In the genomic region with DNA sequence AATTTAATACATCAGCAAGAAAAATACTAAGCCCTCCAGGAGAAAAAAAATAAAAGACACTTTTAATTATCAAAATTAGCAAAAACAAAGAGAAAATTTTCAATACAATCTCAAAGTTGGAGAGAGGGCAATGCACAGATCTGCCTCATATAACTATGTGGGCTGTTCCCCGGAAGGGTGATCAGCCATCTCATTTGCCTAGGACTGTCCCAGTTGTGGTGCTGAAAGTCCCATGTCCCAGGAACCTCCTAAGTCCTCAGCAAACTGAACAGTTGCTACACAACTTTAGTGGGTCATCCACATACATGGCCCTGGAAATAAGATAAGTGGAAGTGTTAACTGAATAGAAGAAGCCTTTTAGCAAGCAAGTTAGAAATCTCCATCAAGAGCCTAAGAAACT, we compare ENCODE assay signal across 32 cellular contexts.
"Had no signal": no experiment of that assay in that cellular context is flagged by ENCODE, and none has a peak within 500 bp of the region (broad histone marks: within the 10 kb centered on the region; RNA-seq: fewer than 3 reads in every experiment).

No MANE protein-coding gene starts in this region.

- H3K4me1 Mint-ChIP-seq: activated B cell treated with CpG ODN at 0.5 μM for 24 hours; activated CD4-positive, alpha-beta T cell treated with anti-CD3 and anti-CD28 coated beads, Interleukin-2, amount 10 ng/mL, durations not matched to agents 24 days and 14 days; activated naive CD8-positive, alpha-beta T cell treated with anti-CD3 and anti-CD28 coated beads for 36 hours; activated T-helper 17 cell treated with anti-CD3 and anti-CD28 coated beads, Interleukin-2, amount 50 U/mL, for 72 hours had no signal

- H3K27ac ChIP-seq: adrenal gland, body of pancreas, brain microvascular endothelial cell, breast epithelium, VCaP had no signal

- H3K9me3 ChIP-seq: adrenal gland, body of pancreas, breast epithelium had no signal

- H3K27ac Mint-ChIP-seq: activated B cell treated with CpG ODN at 0.5 μM for 24 hours; activated CD4-positive, alpha-beta memory T cell treated with anti-CD3 and anti-CD28 coated beads for 36 hours; activated CD4-positive, alpha-beta T cell treated with anti-CD3 and anti-CD28 coated beads, Interleukin-2, amount 10 ng/mL, durations not matched to agents 24 days and 14 days; activated CD8-positive, alpha-beta T cell treated with anti-CD3 and anti-CD28 coated beads for 36 hours; activated naive CD4-positive, alpha-beta T cell treated with anti-CD3 and anti-CD28 coated beads for 36 hours; activated naive CD4-positive, alpha-beta T cell treated with anti-CD3 and anti-CD28 coated beads, Interleukin-2, amount 50 U/mL, for 72 hours; activated naive CD8-positive, alpha-beta T cell treated with anti-CD3 and anti-CD28 coated beads for 36 hours; activated T-cell treated with anti-CD3 and anti-CD28 coated beads, Interleukin-2, amount 50 U/mL, for 72 hours; activated T-helper 1 cell treated with anti-CD3 and anti-CD28 coated beads, Interleukin-12 subunit alpha, Interleukin-12 subunit beta, Interleukin-2, Interleukin-4 antibody, amounts not matched to agents 30 ng/mL and 10 ng/mL and 1 ng/mL, durations not matched to agents 14 hours and 24 hours and 36 hours; activated T-helper 17 cell treated with anti-CD3 and anti-CD28 coated beads, Interleukin-2, amount 50 U/mL, for 72 hours; T-helper 2 cell treated with Interferon-gamma antibody and Interleukin-4, amounts not matched to agents 5 μg/mL and 100 μg/mL, for 36 hours had no signal

- H3K27me3 ChIP-seq: adrenal gland, body of pancreas, brain microvascular endothelial cell, breast epithelium had no signal

- ATAC-seq: activated CD8-positive, alpha-beta T cell treated with anti-CD3 and anti-CD28 coated beads for 36 hours; activated naive CD4-positive, alpha-beta T cell treated with anti-CD3 and anti-CD28 coated beads, Interleukin-2, amount 50 U/mL, for 72 hours; activated T-cell treated with anti-CD3 and anti-CD28 coated beads, Interleukin-2, amount 50 U/mL, for 4 hours; activated T-cell treated with anti-CD3 and anti-CD28 coated beads, Interleukin-2, amount 50 U/mL, for 72 hours; activated T-helper 17 cell treated with anti-CD3 and anti-CD28 coated beads, Interleukin-2, amount 50 U/mL, for 72 hours; body of pancreas had no signal

- H3K4me3 ChIP-seq: adrenal gland, body of pancreas, breast epithelium had no signal

- H3K36me3 ChIP-seq: adrenal gland, brain microvascular endothelial cell, breast epithelium had no signal

- H3K4me3 Mint-ChIP-seq: activated B cell treated with CpG ODN at 0.5 μM for 24 hours; activated CD4-positive, alpha-beta memory T cell treated with anti-CD3 and anti-CD28 coated beads for 36 hours; activated CD4-positive, alpha-beta T cell treated with anti-CD3 and anti-CD28 coated beads, Interleukin-2, amount 10 ng/mL, durations not matched to agents 24 days and 14 days; activated CD8-positive, alpha-beta T cell treated with anti-CD3 and anti-CD28 coated beads for 36 hours; activated naive CD4-positive, alpha-beta T cell treated with anti-CD3 and anti-CD28 coated beads for 36 hours; activated naive CD8-positive, alpha-beta T cell treated with anti-CD3 and anti-CD28 coated beads for 36 hours; activated T-cell treated with anti-CD3 and anti-CD28 coated beads, Interleukin-2, amount 50 U/mL, for 4 hours; activated T-cell treated with anti-CD3 and anti-CD28 coated beads, Interleukin-2, amount 50 U/mL, for 72 hours; activated T-helper 1 cell treated with anti-CD3 and anti-CD28 coated beads, Interleukin-12 subunit alpha, Interleukin-12 subunit beta, Interleukin-2, Interleukin-4 antibody, amounts not matched to agents 30 ng/mL and 10 ng/mL and 1 ng/mL, durations not matched to agents 14 hours and 24 hours and 36 hours; activated T-helper 17 cell treated with anti-CD3 and anti-CD28 coated beads, Interleukin-2, amount 50 U/mL, for 72 hours; T-helper 2 cell treated with Interferon-gamma antibody and Interleukin-4, amounts not matched to agents 5 μg/mL and 100 μg/mL, for 36 hours had no signal

- H3K27me3 Mint-ChIP-seq: activated B cell treated with CpG ODN at 0.5 μM for 24 hours; activated CD4-positive, alpha-beta memory T cell treated with anti-CD3 and anti-CD28 coated beads for 36 hours; activated CD8-positive, alpha-beta T cell treated with anti-CD3 and anti-CD28 coated beads for 36 hours; activated naive CD8-positive, alpha-beta T cell treated with anti-CD3 and anti-CD28 coated beads for 36 hours; activated T-helper 17 cell treated with anti-CD3 and anti-CD28 coated beads, Interleukin-2, amount 50 U/mL, for 72 hours had no signal

- H3K4me1 ChIP-seq: adrenal gland, body of pancreas, breast epithelium had no signal

- H3K36me3 Mint-ChIP-seq: activated CD4-positive, alpha-beta memory T cell treated with anti-CD3 and anti-CD28 coated beads for 36 hours; activated naive CD4-positive, alpha-beta T cell treated with anti-CD3 and anti-CD28 coated beads, Interleukin-2, amount 50 U/mL, for 72 hours; activated naive CD8-positive, alpha-beta T cell treated with anti-CD3 and anti-CD28 coated beads for 36 hours had no signal

- DNase-seq: activated B cell treated with CpG ODN at 0.5 μM for 24 hours; activated CD4-positive, alpha-beta memory T cell treated with anti-CD3 and anti-CD28 coated beads for 36 hours; activated CD4-positive, alpha-beta T cell treated with anti-CD3 and anti-CD28 coated beads for 4 hours; activated CD4-positive, alpha-beta T cell treated with anti-CD3 and anti-CD28 coated beads, Interleukin-2, amount 10 ng/mL, durations not matched to agents 24 days and 14 days; activated CD4-positive, alpha-beta T cell treated with anti-CD3 and anti-CD28 coated beads, Interleukin-2, amount 50 U/mL, for 1 hour; activated CD4-positive, alpha-beta T cell treated with anti-CD3 and anti-CD28 coated beads, Interleukin-2, amount 50 U/mL, for 4 hours; activated CD4-positive, CD25-positive, alpha-beta regulatory T cell treated with anti-CD3 and anti-CD28 coated beads, Interleukin-2, amount 50 U/mL, for 72 hours; activated CD8-positive, alpha-beta memory T cell treated with anti-CD3 and anti-CD28 coated beads, Interleukin-2, amount 50 U/mL, for 4 hours; activated CD8-positive, alpha-beta T cell treated with anti-CD3 and anti-CD28 coated beads for 36 hours; activated effector memory CD4-positive, alpha-beta T cell treated with anti-CD3 and anti-CD28 coated beads, Interleukin-2, amount 50 U/mL, for 16 hours; activated gamma-delta T cell treated with Interleukin-2 at 50 U/mL for 16 hours; activated naive CD4-positive, alpha-beta T cell; activated naive CD4-positive, alpha-beta T cell treated with anti-CD3 and anti-CD28 coated beads for 36 hours; activated naive CD4-positive, alpha-beta T cell treated with anti-CD3 and anti-CD28 coated beads, Interleukin-2, amount 50 U/mL, for 16 hours; activated naive CD8-positive, alpha-beta T cell treated with anti-CD3 and anti-CD28 coated beads for 36 hours; activated T-cell treated with anti-CD3 and anti-CD28 coated beads for 4 hours; activated T-cell treated with anti-CD3 and anti-CD28 coated beads, Interleukin-2, amount 50 U/mL, for 1 hour; activated T-cell treated with anti-CD3 and anti-CD28 coated beads, Interleukin-2, amount 50 U/mL, for 4 hours; activated T-cell treated with anti-CD3 and anti-CD28 coated beads, Interleukin-2, amount 50 U/mL, for 72 hours; adrenal gland; amniotic stem cell; aorta; body of pancreas; brain microvascular endothelial cell; central memory CD4-positive, alpha-beta T cell; T-helper 9 cell had no signal

- H3K9me3 Mint-ChIP-seq: activated B cell treated with CpG ODN at 0.5 μM for 24 hours; activated CD4-positive, alpha-beta memory T cell treated with anti-CD3 and anti-CD28 coated beads for 36 hours; activated CD4-positive, alpha-beta T cell treated with anti-CD3 and anti-CD28 coated beads, Interleukin-2, amount 10 ng/mL, durations not matched to agents 24 days and 14 days; activated CD8-positive, alpha-beta T cell treated with anti-CD3 and anti-CD28 coated beads for 36 hours; activated naive CD4-positive, alpha-beta T cell treated with anti-CD3 and anti-CD28 coated beads for 36 hours; activated naive CD4-positive, alpha-beta T cell treated with anti-CD3 and anti-CD28 coated beads, Interleukin-2, amount 50 U/mL, for 72 hours; activated naive CD8-positive, alpha-beta T cell treated with anti-CD3 and anti-CD28 coated beads for 36 hours; activated T-cell treated with anti-CD3 and anti-CD28 coated beads, Interleukin-2, amount 50 U/mL, for 4 hours; activated T-cell treated with anti-CD3 and anti-CD28 coated beads, Interleukin-2, amount 50 U/mL, for 72 hours; activated T-helper 1 cell treated with anti-CD3 and anti-CD28 coated beads, Interleukin-12 subunit alpha, Interleukin-12 subunit beta, Interleukin-2, Interleukin-4 antibody, amounts not matched to agents 30 ng/mL and 10 ng/mL and 1 ng/mL, durations not matched to agents 14 hours and 24 hours and 36 hours; activated T-helper 17 cell treated with anti-CD3 and anti-CD28 coated beads, Interleukin-2, amount 50 U/mL, for 72 hours; T-helper 2 cell treated with Interferon-gamma antibody and Interleukin-4, amounts not matched to agents 5 μg/mL and 100 μg/mL, for 36 hours had no signal
